28 cellular contexts compared by ENCODE assay signal in genomic region chr15:92772626-92773244, GRCh38.
"Had no signal": no experiment of that assay in that cellular context is flagged by ENCODE, and none has a peak within 500 bp of the region (broad histone marks: within the 10 kb centered on the region; RNA-seq: fewer than 3 reads in every experiment).

No MANE protein-coding gene starts in this region.

- H3K27me3 ChIP-seq: ascending aorta, cardiac muscle cell, dorsolateral prefrontal cortex, ovary, upper lobe of left lung, vagina had no signal

- H3K36me3 ChIP-seq: ascending aorta, cardiac muscle cell, ovary, prostate gland, upper lobe of left lung, vagina had no signal

- H3K27ac ChIP-seq: ascending aorta, cardiac muscle cell, coronary artery, dorsolateral prefrontal cortex, ovary, upper lobe of left lung, vagina had no signal

- H3K4me3 ChIP-seq: ascending aorta, cardiac muscle cell, coronary artery, dorsolateral prefrontal cortex, ovary, prostate gland, smooth muscle cell, upper lobe of left lung, vagina had no signal

- H3K9me3 ChIP-seq: ascending aorta, ovary, prostate gland, upper lobe of left lung, vagina had no signal

- H3K4me1 ChIP-seq: ascending aorta, upper lobe of left lung, vagina had no signal

- DNase-seq: activated CD4-positive, alpha-beta memory T cell treated with anti-CD3 and anti-CD28 coated beads, Interleukin-2, amount 10 ng/mL, durations not matched to agents 7 days and 5 days; activated CD4-positive, alpha-beta T cell treated with anti-CD3 and anti-CD28 coated beads, Interleukin-2, amount 10 ng/mL, durations not matched to agents 7 days and 5 days; activated CD4-positive, CD25-positive, alpha-beta regulatory T cell treated with anti-CD3 and anti-CD28 coated beads, Interleukin-2, amount 50 U/mL, for 72 hours; activated CD8-positive, alpha-beta memory T cell treated with anti-CD3 and anti-CD28 coated beads, Interleukin-2, amount 50 U/mL, for 48 hours; activated gamma-delta T cell; activated naive CD4-positive, alpha-beta T cell treated with anti-CD3 and anti-CD28 coated beads, Interleukin-2, amount 10 ng/mL, durations not matched to agents 7 days and 5 days; activated naive CD8-positive, alpha-beta T cell treated with anti-CD3 and anti-CD28 coated beads, Interleukin-2, amount 10 ng/mL, durations not matched to agents 7 days and 5 days; activated T-cell treated with anti-CD3 and anti-CD28 coated beads, Interleukin-2, amount 50 U/mL, for 24 hours; cerebellar nuclear complex; dorsolateral prefrontal cortex; effector memory CD4-positive, alpha-beta T cell; islet precursor cell; left ventricle myocardium superior; naive B cell; ovary; retina; stimulated activated CD4-positive, alpha-beta T cell treated with anti-CD3 and anti-CD28 coated beads, Interleukin-1b, Interleukin-23, amount 100 ng/mL, for 48 hours; stimulated activated CD4-positive, alpha-beta T cell treated with anti-CD3 and anti-CD28 coated beads, Interleukin-4, amount 100 ng/mL, for 4 hours; stimulated activated CD8-positive, alpha-beta memory T cell treated with anti-CD3 and anti-CD28 coated beads, Interleukin-4, amount 100 ng/mL, for 48 hours; stimulated activated naive CD8-positive, alpha-beta T cell treated with anti-CD3 and anti-CD28 coated beads, Interleukin-15, amount 100 ng/mL, for 72 hours; substantia nigra had no signal
